ENCODE assay signal across 16 cellular contexts in genomic region chr2:143390185-143390584, GRCh38.
"Had no signal": no experiment of that assay in that cellular context is flagged by ENCODE, and none has a peak within 500 bp of the region (broad histone marks: within the 10 kb centered on the region; RNA-seq: fewer than 3 reads in every experiment).

No MANE protein-coding gene starts in this region.

- H3K4me1 Mint-ChIP-seq: nephron had no signal

- H3K4me1 ChIP-seq: stomach had no signal

- H3K79me2 ChIP-seq: hepatocyte had no signal

- H3K36me3 ChIP-seq: stomach, thoracic aorta had no signal

- H3K27me3 Mint-ChIP-seq: activated T-helper 17 cell treated with anti-CD3 and anti-CD28 coated beads, Interleukin-2, amount 50 U/mL, for 72 hours; dendritic cell treated with granulocyte-macrophage colony-stimulating factor and Interleukin-4, amounts not matched to agents 40 ng/mL and 50 ng/mL, for 4 days had no signal

- H3K9me3 ChIP-seq: stomach, thoracic aorta had no signal

- ATAC-seq: activated T-helper 17 cell treated with anti-CD3 and anti-CD28 coated beads, Interleukin-2, amount 50 U/mL, for 72 hours; left ventricle myocardium superior had no signal

- H3K4me3 ChIP-seq: hepatocyte, stomach, thoracic aorta had no signal

- H3K27me3 ChIP-seq: hepatocyte, stomach had no signal

- H3K9me3 Mint-ChIP-seq: activated naive CD4-positive, alpha-beta T cell treated with anti-CD3 and anti-CD28 coated beads for 36 hours; activated T-helper 17 cell treated with anti-CD3 and anti-CD28 coated beads, Interleukin-2, amount 50 U/mL, for 72 hours; dendritic cell treated with granulocyte-macrophage colony-stimulating factor and Interleukin-4, amounts not matched to agents 40 ng/mL and 50 ng/mL, for 4 days; nephron had no signal

- H3K4me2 ChIP-seq: hepatocyte had no signal

- H2AFZ ChIP-seq: hepatocyte had no signal

- H3K4me3 Mint-ChIP-seq: activated naive CD4-positive, alpha-beta T cell treated with anti-CD3 and anti-CD28 coated beads for 36 hours; activated T-helper 17 cell treated with anti-CD3 and anti-CD28 coated beads, Interleukin-2, amount 50 U/mL, for 72 hours; dendritic cell treated with granulocyte-macrophage colony-stimulating factor and Interleukin-4, amounts not matched to agents 40 ng/mL and 50 ng/mL, for 4 days; nephron had no signal

- DNase-seq: activated CD4-positive, alpha-beta T cell treated with anti-CD3 and anti-CD28 coated beads, Interleukin-2, amount 50 U/mL, for 1 hour; activated CD4-positive, CD25-positive, alpha-beta regulatory T cell; activated naive CD4-positive, alpha-beta T cell treated with anti-CD3 and anti-CD28 coated beads for 36 hours; activated T-cell treated with anti-CD3 and anti-CD28 coated beads for 4 hours; erythroblast; kidney; left ventricle myocardium superior; mesendoderm; stimulated activated CD4-positive, alpha-beta T cell treated with anti-CD3 and anti-CD28 coated beads, Interleukin-15, amount 100 ng/mL, for 24 hours; stimulated activated CD4-positive, alpha-beta T cell treated with anti-CD3 and anti-CD28 coated beads, Interleukin-4, amount 100 ng/mL, for 24 hours; stomach had no signal

- H3K27ac ChIP-seq: hepatocyte, stomach, thoracic aorta had no signal

- H3K27ac Mint-ChIP-seq: activated naive CD4-positive, alpha-beta T cell treated with anti-CD3 and anti-CD28 coated beads for 36 hours; activated T-helper 17 cell treated with anti-CD3 and anti-CD28 coated beads, Interleukin-2, amount 50 U/mL, for 72 hours; dendritic cell treated with granulocyte-macrophage colony-stimulating factor and Interleukin-4, amounts not matched to agents 40 ng/mL and 50 ng/mL, for 4 days; nephron had no signal
